17 cellular contexts compared by ENCODE assay signal in the genomic region with DNA sequence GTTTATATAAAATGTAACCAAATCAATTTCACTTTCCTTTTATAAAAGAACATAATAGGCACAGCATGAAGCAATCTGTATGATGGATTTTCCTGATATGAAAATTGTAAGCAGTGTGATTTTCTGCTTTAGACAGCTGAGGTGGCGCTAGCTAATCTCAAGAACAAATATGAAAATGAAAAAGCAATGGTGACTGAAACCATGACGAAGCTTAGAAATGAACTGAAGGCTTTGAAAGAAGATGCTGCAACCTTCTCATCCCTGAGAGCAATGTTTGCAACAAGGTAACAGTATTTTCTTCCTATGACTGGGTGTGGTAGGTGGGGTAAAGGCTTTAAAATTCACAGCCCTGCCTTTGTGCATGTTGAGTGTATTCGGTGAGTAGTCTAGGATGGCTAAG.
DNase-seq lines count a peak whose midpoint lies in the region; ATAC-seq and TF ChIP-seq lines count a peak whose summit lies in the region.
"Had no signal": no experiment of that assay in that cellular context is flagged by ENCODE, and none has a peak within 500 bp of the region (broad histone marks: within the 10 kb centered on the region; RNA-seq: fewer than 3 reads in every experiment).

No MANE protein-coding gene starts in this region.

- no peak overlapping the region for H3K27ac ChIP-seq in ascending aorta
- H3K27ac ChIP-seq: adrenal gland, thoracic aorta had no signal

- in situ Hi-C loops in GM13976 (cut with MboI; ENCODE audit: low sequenced_read_pairs, unreplicated experiment): no loop called here

- H3K4me3 ChIP-seq in ascending aorta: no peak overlapping the region
- H3K4me3 ChIP-seq: adrenal gland, thoracic aorta had no signal

- H3K4me1 Mint-ChIP-seq in brain: peaks cover 18% of the 10 kb centered on the region
- H3K4me1 Mint-ChIP-seq in activated naive CD8-positive, alpha-beta T cell treated with anti-CD3 and anti-CD28 coated beads for 36 hours: no peaks in the 10 kb centered on the region
- H3K4me1 Mint-ChIP-seq: nephron progenitor cell had no signal

- H3K4me3 Mint-ChIP-seq in brain: no peak overlapping the region
- no peak overlapping the region for H3K4me3 Mint-ChIP-seq in activated naive CD8-positive, alpha-beta T cell treated with anti-CD3 and anti-CD28 coated beads for 36 hours
- H3K4me3 Mint-ChIP-seq: nephron progenitor cell had no signal

- DNase-seq in GM13976 (ENCODE audit: low spot score) (peak; percentile 32), C1 segment of cervical spinal cord (lab: John Stamatoyannopoulos, UW) (no peak), ascending aorta (ENCODE audit: low spot score in 2 of 2) (no peak)
- no peak for DNase-seq in activated naive CD8-positive, alpha-beta T cell treated with anti-CD3 and anti-CD28 coated beads for 36 hours
- DNase-seq: activated CD4-positive, alpha-beta T cell treated with anti-CD3 and anti-CD28 coated beads, Interleukin-2, amount 50 U/mL, for 4 hours; adrenal gland; central memory CD4-positive, alpha-beta T cell; effector CD4-positive, alpha-beta T cell; H7; islet precursor cell; NCI-H1417 treated with DMSO at 0.1 percent for 48 hours; nephron progenitor cell had no signal

- no peaks in the 10 kb centered on the region for H3K9me3 Mint-ChIP-seq in brain
- no peaks in the 10 kb centered on the region for H3K9me3 Mint-ChIP-seq in activated naive CD8-positive, alpha-beta T cell treated with anti-CD3 and anti-CD28 coated beads for 36 hours
- H3K9me3 Mint-ChIP-seq: activated T-helper 2 cell treated with anti-CD3 and anti-CD28 coated beads, Interferon-gamma antibody, Interleukin-2, Interleukin-4, amounts not matched to agents 10 μg/mL and 5 μg/mL and 100 μg/mL, durations not matched to agents 14 hours and 24 hours and 36 hours; nephron progenitor cell had no signal

- peak overlapping the region in 4 of 5 experiments; percentile 2 to 77 (median 45) for H3K27ac Mint-ChIP-seq in brain
- H3K27ac Mint-ChIP-seq in activated naive CD8-positive, alpha-beta T cell treated with anti-CD3 and anti-CD28 coated beads for 36 hours: no peak overlapping the region
- H3K27ac Mint-ChIP-seq: activated T-helper 2 cell treated with anti-CD3 and anti-CD28 coated beads, Interferon-gamma antibody, Interleukin-2, Interleukin-4, amounts not matched to agents 10 μg/mL and 5 μg/mL and 100 μg/mL, durations not matched to agents 14 hours and 24 hours and 36 hours; nephron progenitor cell had no signal

- no peaks in the 10 kb centered on the region for H3K4me1 ChIP-seq in ascending aorta
- H3K4me1 ChIP-seq: adrenal gland had no signal

- peaks cover 50% of the 10 kb centered on the region for H3K36me3 Mint-ChIP-seq in brain
- H3K36me3 Mint-ChIP-seq in activated naive CD8-positive, alpha-beta T cell treated with anti-CD3 and anti-CD28 coated beads for 36 hours: peaks cover 3% of the 10 kb centered on the region

- ATAC-seq in GM18867 (IDR thresholded peaks at IDR 0.05; ENCODE audit: unreplicated experiment): peak; percentile 94
- ATAC-seq in HG02852 (IDR thresholded peaks at IDR 0.05; ENCODE audit: unreplicated experiment): peak; percentile 75

- H3K9me3 ChIP-seq in ascending aorta: no peaks in the 10 kb centered on the region
- H3K9me3 ChIP-seq: adrenal gland, thoracic aorta had no signal

- no peaks in the 10 kb centered on the region for H3K27me3 ChIP-seq in ascending aorta
- H3K27me3 ChIP-seq: adrenal gland had no signal

- no peaks in the 10 kb centered on the region for H3K27me3 Mint-ChIP-seq in brain
- no peaks in the 10 kb centered on the region for H3K27me3 Mint-ChIP-seq in activated naive CD8-positive, alpha-beta T cell treated with anti-CD3 and anti-CD28 coated beads for 36 hours

- TF ChIP-seq CTCF in GM13976 (IDR thresholded peaks at IDR 0.05; ENCODE audit: borderline replicate concordance, control extremely low read depth, extremely low read depth, insufficient read depth, missing control alignments) (no peak), brain (conservative IDR thresholded peaks at IDR 0.05) (no peak), ascending aorta (IDR thresholded peaks at IDR 0.05) (no peak)

- intact Hi-C loops in ascending aorta (cut with DNase I): no loop called here

- H3K36me3 ChIP-seq in ascending aorta: peaks cover 7 to 15% of the 10 kb centered on the region in 2 donors
- H3K36me3 ChIP-seq: adrenal gland had no signal
